1 cellular context compared by ENCODE assay signal in the genomic region with DNA sequence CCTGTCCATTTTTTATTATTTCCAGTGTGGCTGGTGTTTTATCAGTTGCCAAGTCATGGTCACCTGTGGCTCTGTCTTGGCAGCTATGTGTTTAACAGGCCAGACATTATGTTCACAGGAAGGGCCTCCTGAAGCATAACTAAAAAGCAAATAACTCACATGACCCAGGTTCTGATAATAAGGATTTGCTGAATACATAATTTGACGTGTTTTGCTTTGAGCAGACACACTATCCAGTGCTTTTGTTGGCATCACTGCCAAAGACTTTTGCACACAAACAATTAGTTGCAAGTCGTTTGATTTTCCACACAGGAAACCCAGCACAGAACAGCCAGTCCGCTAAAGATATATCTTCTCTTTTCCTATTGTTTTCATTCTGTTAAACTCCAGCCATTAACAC.
TF ChIP-seq lines count a peak whose summit lies in the region.

No MANE protein-coding gene starts in this region.

TF ChIP-seq in SK-N-SH, 30 proteins besides CTCF, POLR2A, EP300 and RAD21:
- TF ChIP-seq CHD2 (IDR thresholded peaks at IDR 0.05; ENCODE audit: low read length, partially characterized antibody) (no peak), IRF3 (IDR thresholded peaks at IDR 0.05; ENCODE audit: low read depth, low read length) (no peak), FOXJ3 (CRISPR knock-in tag; IDR thresholded peaks at IDR 0.05) (no peak), TCF12 (IDR thresholded peaks at IDR 0.05) (no peak)
- TF ChIP-seq, protein P1, sequence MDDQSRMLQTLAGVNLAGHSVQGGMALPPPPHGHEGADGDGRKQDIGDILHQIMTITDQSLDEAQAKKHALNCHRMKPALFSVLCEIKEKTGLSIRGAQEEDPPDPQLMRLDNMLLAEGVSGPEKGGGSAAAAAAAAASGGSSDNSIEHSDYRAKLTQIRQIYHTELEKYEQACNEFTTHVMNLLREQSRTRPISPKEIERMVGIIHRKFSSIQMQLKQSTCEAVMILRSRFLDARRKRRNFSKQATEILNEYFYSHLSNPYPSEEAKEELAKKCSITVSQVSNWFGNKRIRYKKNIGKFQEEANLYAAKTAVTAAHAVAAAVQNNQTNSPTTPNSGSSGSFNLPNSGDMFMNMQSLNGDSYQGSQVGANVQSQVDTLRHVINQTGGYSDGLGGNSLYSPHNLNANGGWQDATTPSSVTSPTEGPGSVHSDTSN (IDR thresholded peaks at IDR 0.05) = no peak
- TF ChIP-seq, protein P2, sequence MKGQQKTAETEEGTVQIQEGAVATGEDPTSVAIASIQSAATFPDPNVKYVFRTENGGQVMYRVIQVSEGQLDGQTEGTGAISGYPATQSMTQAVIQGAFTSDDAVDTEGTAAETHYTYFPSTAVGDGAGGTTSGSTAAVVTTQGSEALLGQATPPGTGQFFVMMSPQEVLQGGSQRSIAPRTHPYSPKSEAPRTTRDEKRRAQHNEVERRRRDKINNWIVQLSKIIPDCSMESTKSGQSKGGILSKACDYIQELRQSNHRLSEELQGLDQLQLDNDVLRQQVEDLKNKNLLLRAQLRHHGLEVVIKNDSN (IDR thresholded peaks at IDR 0.05; ENCODE audit: borderline replicate concordance, low read depth) = no peak
